In genomic region chr19:4414800-4415251, GRCh38 we compare ENCODE assay signal across 1 cellular context.
TF ChIP-seq lines count a peak whose summit lies in the region.

No MANE protein-coding gene starts in this region.

TF ChIP-seq in GM23338, 12 proteins besides CTCF, POLR2A, EP300 and RAD21:
- TF ChIP-seq ETS1 (IDR thresholded peaks at IDR 0.05): no peak
